In the genomic region with DNA sequence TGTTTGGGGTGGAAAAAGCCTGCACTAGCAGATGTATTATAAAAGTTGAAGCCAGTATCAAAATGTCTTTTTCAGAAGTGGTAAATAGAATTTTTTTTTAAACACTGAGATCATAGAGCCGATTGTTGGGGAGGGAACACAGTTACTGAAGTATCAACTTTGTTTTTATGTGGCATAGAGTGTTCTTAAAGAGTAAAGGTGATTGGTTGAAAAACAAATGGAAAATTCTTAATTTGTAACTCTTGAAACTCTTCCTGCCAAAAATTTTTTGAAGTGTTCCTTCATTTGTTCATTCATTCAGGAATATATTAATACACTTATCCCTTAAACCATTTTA, we compare ENCODE assay signal across 11 cellular contexts.
A peak's percentile ranks its signal among the peaks of the same experiment; 100 is the strongest.
DNase-seq lines count a peak whose midpoint lies in the region; ATAC-seq and TF ChIP-seq lines count a peak whose summit lies in the region.
"Had no signal": no experiment of that assay in that cellular context is flagged by ENCODE, and none has a peak within 500 bp of the region (broad histone marks: within the 10 kb centered on the region; RNA-seq: fewer than 3 reads in every experiment).

No MANE protein-coding gene starts in this region.

- H3K4me1 ChIP-seq in thoracic aorta (ENCODE audit: control insufficient read depth in 1 of 2, low read depth in 2 of 2), result peaks cover 3 to 12% of the 10 kb centered on the region in 2 donors

- DNase-seq in activated naive CD4-positive, alpha-beta T cell treated with anti-CD3 and anti-CD28 coated beads for 36 hours, result no peak
- DNase-seq in activated naive CD4-positive, alpha-beta T cell treated with anti-CD3 and anti-CD28 coated beads, Interleukin-2, amount 50 U/mL, for 16 hours, result no peak
- no peak for DNase-seq in left lobe of liver (ENCODE audit: low spot score)
- DNase-seq in thoracic aorta (ENCODE audit: low spot score), result no peak
- DNase-seq in medulla oblongata (ENCODE audit: extremely low spot score), result no peak
- no peak for DNase-seq in activated CD4-positive, CD25-positive, alpha-beta regulatory T cell treated with anti-CD3 and anti-CD28 coated beads, Interleukin-2, amount 50 U/mL, for 72 hours
- DNase-seq: H9, NCI-H1417 had no signal

- no peaks in the 10 kb centered on the region for H3K9me3 ChIP-seq in thoracic aorta

- no peaks in the 10 kb centered on the region for H3K27me3 Mint-ChIP-seq in activated naive CD4-positive, alpha-beta T cell treated with anti-CD3 and anti-CD28 coated beads for 36 hours (ENCODE audit: low read depth)
- H3K27me3 Mint-ChIP-seq in activated T-helper 17 cell treated with anti-CD3 and anti-CD28 coated beads, Interleukin-2, amount 50 U/mL, for 72 hours, result no peaks in the 10 kb centered on the region

- CTCF ChIA-PET in activated naive CD4-positive, alpha-beta T cell treated with anti-CD3 and anti-CD28 coated beads for 36 hours (lab: Charles Lee), result no interaction called here

- peak overlapping the region; percentile 63 for H3K4me3 ChIP-seq in thoracic aorta

- H3K4me3 Mint-ChIP-seq in activated naive CD4-positive, alpha-beta T cell treated with anti-CD3 and anti-CD28 coated beads for 36 hours, result peak overlapping the region; percentile 53
- H3K4me3 Mint-ChIP-seq in activated T-helper 17 cell treated with anti-CD3 and anti-CD28 coated beads, Interleukin-2, amount 50 U/mL, for 72 hours, result peak overlapping the region; percentile 34
- H3K4me3 Mint-ChIP-seq: H9 had no signal

- H3K27ac ChIP-seq in thoracic aorta, result no peak overlapping the region
- H3K27ac ChIP-seq: HL-60 had no signal

- ATAC-seq in activated T-helper 17 cell treated with anti-CD3 and anti-CD28 coated beads, Interleukin-2, amount 50 U/mL, for 72 hours (replicated peaks), result no peak
- peak; percentile 51 for ATAC-seq in left lobe of liver
- ATAC-seq in thoracic aorta (ENCODE audit: insufficient number of reproducible peaks, low FRiP score, low read depth), result no peak
- ATAC-seq in GM21717 (IDR thresholded peaks at IDR 0.05; ENCODE audit: unreplicated experiment), result no peak

- no peaks in the 10 kb centered on the region for H3K27me3 ChIP-seq in thoracic aorta (replicated peaks; ENCODE audit: insufficient read depth)

- H3K4me1 Mint-ChIP-seq in activated naive CD4-positive, alpha-beta T cell treated with anti-CD3 and anti-CD28 coated beads for 36 hours (ENCODE audit: low read depth), result peaks cover 23% of the 10 kb centered on the region
- H3K4me1 Mint-ChIP-seq in activated T-helper 17 cell treated with anti-CD3 and anti-CD28 coated beads, Interleukin-2, amount 50 U/mL, for 72 hours, result peaks cover 8% of the 10 kb centered on the region

- peak overlapping the region; percentile 56 for H3K27ac Mint-ChIP-seq in activated naive CD4-positive, alpha-beta T cell treated with anti-CD3 and anti-CD28 coated beads for 36 hours
- peak overlapping the region; percentile 65 for H3K27ac Mint-ChIP-seq in activated T-helper 17 cell treated with anti-CD3 and anti-CD28 coated beads, Interleukin-2, amount 50 U/mL, for 72 hours
- H3K27ac Mint-ChIP-seq: H9 had no signal

- no peaks in the 10 kb centered on the region for H3K9me3 Mint-ChIP-seq in activated naive CD4-positive, alpha-beta T cell treated with anti-CD3 and anti-CD28 coated beads for 36 hours
- no peaks in the 10 kb centered on the region for H3K9me3 Mint-ChIP-seq in activated T-helper 17 cell treated with anti-CD3 and anti-CD28 coated beads, Interleukin-2, amount 50 U/mL, for 72 hours

- intact Hi-C loops in activated naive CD4-positive, alpha-beta T cell treated with anti-CD3 and anti-CD28 coated beads for 36 hours (cut with micrococcal nuclease), result no loop called here

- no peak for TF ChIP-seq CTCF in thoracic aorta (IDR thresholded peaks at IDR 0.05)

- H3K36me3 ChIP-seq in thoracic aorta, result no peaks in the 10 kb centered on the region

- H3K36me3 Mint-ChIP-seq in activated naive CD4-positive, alpha-beta T cell treated with anti-CD3 and anti-CD28 coated beads for 36 hours (ENCODE audit: low read depth), result peaks cover 9% of the 10 kb centered on the region
- H3K36me3 Mint-ChIP-seq in activated T-helper 17 cell treated with anti-CD3 and anti-CD28 coated beads, Interleukin-2, amount 50 U/mL, for 72 hours (ENCODE audit: low read depth), result no peaks in the 10 kb centered on the region
